Comparison of ENCODE assay signal across 1 cellular context in genomic region chr17:39402279-39402889, GRCh38.
TF ChIP-seq lines count a peak whose summit lies in the region.

No MANE protein-coding gene starts in this region.

TF ChIP-seq in HepG2, 621 proteins besides CTCF, POLR2A, EP300 and RAD21 (continued from another document and continues in another):
- no peak for TF ChIP-seq ZNF646 (CRISPR knock-in tag; IDR thresholded peaks at IDR 0.05)
- TF ChIP-seq PAF1 (CRISPR knock-in tag; IDR thresholded peaks at IDR 0.05), result no peak
- no peak for TF ChIP-seq ZFAT (CRISPR knock-in tag; conservative IDR thresholded peaks at IDR 0.05)
- no peak for TF ChIP-seq ZNF619 (CRISPR knock-in tag; IDR thresholded peaks at IDR 0.05)
- no peak for TF ChIP-seq RCOR2 (CRISPR knock-in tag; IDR thresholded peaks at IDR 0.05)
- TF ChIP-seq IKZF5 (CRISPR knock-in tag; IDR thresholded peaks at IDR 0.05), result peak; percentile 54; the same call in 1 of the 2 replicates
- no peak for TF ChIP-seq ZBTB10 (CRISPR knock-in tag; IDR thresholded peaks at IDR 0.05; ENCODE audit: borderline replicate concordance)
- TF ChIP-seq ATF4 (CRISPR knock-in tag; IDR thresholded peaks at IDR 0.05), result peak in 1 of 2 experiments; percentile 49; a peak in 2 of 4 replicates
- peak; percentile 11 for TF ChIP-seq ASH2L (IDR thresholded peaks at IDR 0.05; ENCODE audit: insufficient read length, low read depth, low read length)
- TF ChIP-seq CEBPB (IDR thresholded peaks at IDR 0.05; ENCODE audit: borderline replicate concordance, low read depth, low read length), result no peak
- TF ChIP-seq ZNF142 (CRISPR knock-in tag; IDR thresholded peaks at IDR 0.05), result no peak
- TF ChIP-seq ATF7-NPFF (CRISPR knock-in tag; IDR thresholded peaks at IDR 0.05; ENCODE audit: low read depth), result 0 out of 2 replicates have a peak, but pooled peaks have one; percentile 34
- no peak for TF ChIP-seq REPIN1 (CRISPR knock-in tag; IDR thresholded peaks at IDR 0.05; ENCODE audit: borderline replicate concordance, low read depth)
- no peak for TF ChIP-seq POGZ (CRISPR knock-in tag; IDR thresholded peaks at IDR 0.05)
- no peak for TF ChIP-seq RXRA (CRISPR knock-in tag; IDR thresholded peaks at IDR 0.05)
- TF ChIP-seq KLF11 (CRISPR knock-in tag; IDR thresholded peaks at IDR 0.05), result peak; percentile 84; the same call in 1 of the 2 replicates
- no peak for TF ChIP-seq RORA (CRISPR knock-in tag; IDR thresholded peaks at IDR 0.05)
- TF ChIP-seq ZUFSP (CRISPR knock-in tag; IDR thresholded peaks at IDR 0.05; ENCODE audit: borderline replicate concordance), result no peak
- no peak for TF ChIP-seq ZNF607 (CRISPR knock-in tag; IDR thresholded peaks at IDR 0.05; ENCODE audit: borderline replicate concordance)
- no peak for TF ChIP-seq PRMT3 (CRISPR knock-in tag; IDR thresholded peaks at IDR 0.05; ENCODE audit: borderline replicate concordance, low read depth)
- TF ChIP-seq RXRB (CRISPR knock-in tag; IDR thresholded peaks at IDR 0.05; ENCODE audit: borderline replicate concordance), result no peak
- TF ChIP-seq KDM1A (CRISPR knock-in tag; IDR thresholded peaks at IDR 0.05), result no peak
- no peak for TF ChIP-seq PBX3 (CRISPR knock-in tag; IDR thresholded peaks at IDR 0.05; ENCODE audit: borderline replicate concordance)
- TF ChIP-seq SCMH1 (CRISPR knock-in tag; IDR thresholded peaks at IDR 0.05; ENCODE audit: borderline replicate concordance), result no peak
- no peak for TF ChIP-seq MAFG (CRISPR knock-in tag; IDR thresholded peaks at IDR 0.05)
- no peak for TF ChIP-seq ZBTB39 (CRISPR knock-in tag; IDR thresholded peaks at IDR 0.05)
- TF ChIP-seq GPBP1L1 (CRISPR knock-in tag; IDR thresholded peaks at IDR 0.05), result no peak
- peak; percentile 74 for TF ChIP-seq SP2 (CRISPR knock-in tag; IDR thresholded peaks at IDR 0.05)
- TF ChIP-seq AGO2 (optimal IDR thresholded peaks at IDR 0.05; ENCODE audit: low read depth, low read length), result no peak
- 0 out of 2 replicates have a peak, but pooled peaks have one; percentile 59 for TF ChIP-seq BATF2 (CRISPR knock-in tag; IDR thresholded peaks at IDR 0.05)
